ENCODE assay signal across 10 cellular contexts in genomic region chr1:169326644-169327316, GRCh38. TPM values are rescaled to one million over a fixed set of nuclear protein-coding genes. Genes with fewer than 3 reads are reported as not detected.
DNase-seq lines count a peak whose midpoint lies in the region; ATAC-seq and TF ChIP-seq lines count a peak whose summit lies in the region.
"Had no signal": no experiment of that assay in that cellular context is flagged by ENCODE, and none has a peak within 500 bp of the region (broad histone marks: within the 10 kb centered on the region; RNA-seq: fewer than 3 reads in every experiment).

No MANE protein-coding gene starts in this region.

- ATAC-seq in GM19438 (IDR thresholded peaks at IDR 0.05; ENCODE audit: low read depth, unreplicated experiment) (peak; percentile 90), HG03175 (IDR thresholded peaks at IDR 0.05; ENCODE audit: unreplicated experiment) (peak; percentile 99)

- no peak overlapping the region for H3K9ac ChIP-seq in smooth muscle cell (ENCODE audit: low read depth)

- peaks cover 27% of the 10 kb centered on the region for H3K79me2 ChIP-seq in smooth muscle cell (ENCODE audit: low read depth)

- no peaks in the 10 kb centered on the region for H3K36me3 ChIP-seq in smooth muscle cell (ENCODE audit: low read depth)

- H3K4me1 ChIP-seq in smooth muscle cell (ENCODE audit: low read depth), result no peaks in the 10 kb centered on the region

- H3K9me3 Mint-ChIP-seq in CD14-positive monocyte, result peaks cover 7 to 20% (median 13%) of the 10 kb centered on the region in 7 donors

- peaks cover 0 to 4% of the 10 kb centered on the region in 2 donors for H3K36me3 Mint-ChIP-seq in CD14-positive monocyte

- peak overlapping the region in 1 of 2 donors; percentile 40 for H3K4me3 Mint-ChIP-seq in CD14-positive monocyte
- H3K4me3 Mint-ChIP-seq: central memory CD8-positive, alpha-beta T cell had no signal

- H4K20me1 ChIP-seq in smooth muscle cell (ENCODE audit: low read depth), result peaks cover 7% of the 10 kb centered on the region

- no peak overlapping the region for H3K4me3 ChIP-seq in smooth muscle cell

- H3K27me3 ChIP-seq in smooth muscle cell (ENCODE audit: low read depth), result no peaks in the 10 kb centered on the region

- H3K27ac ChIP-seq in smooth muscle cell (ENCODE audit: low read depth), result no peak overlapping the region

- no peaks in the 10 kb centered on the region for H3K27me3 Mint-ChIP-seq in CD14-positive monocyte (ENCODE audit: low read depth in 3 of 3)
- H3K27me3 Mint-ChIP-seq: central memory CD8-positive, alpha-beta T cell had no signal

- peaks cover 12% of the 10 kb centered on the region for H3K4me1 Mint-ChIP-seq in CD14-positive monocyte

- TF ChIP-seq CTCF in CD14-positive monocyte (IDR thresholded peaks at IDR 0.05) (no peak), smooth muscle cell (IDR thresholded peaks at IDR 0.05; ENCODE audit: borderline replicate concordance, insufficient read depth, poor library complexity, severe bottlenecking) (no peak)

- no peak overlapping the region for H3K4me2 ChIP-seq in smooth muscle cell

- DNase-seq in CD14-positive monocyte (ENCODE audit: low spot score), result no peak
- peak; percentile 20 for DNase-seq in astrocyte of the hippocampus (ENCODE audit: low read depth, low spot score)
- no peak for DNase-seq in smooth muscle cell (lab: John Stamatoyannopoulos, UW; ENCODE audit: unreplicated experiment)
- DNase-seq in cerebellar nuclear complex (lab: John Stamatoyannopoulos, UW), result no peak
- DNase-seq in HK-2 (ENCODE audit: unreplicated experiment), result no peak
- DNase-seq in NCI-H1436 (lab: John Stamatoyannopoulos, UW), result no peak
- DNase-seq: NCI-H82 had no signal

- no peaks in the 10 kb centered on the region for H3F3A ChIP-seq in smooth muscle cell (ENCODE audit: low read depth)

- H2AFZ ChIP-seq in smooth muscle cell (ENCODE audit: low read depth), result no peak overlapping the region

- no peaks in the 10 kb centered on the region for H3K9me3 ChIP-seq in smooth muscle cell (replicated peaks; ENCODE audit: low read depth)

- intact Hi-C loops in CD14-positive monocyte (cut with micrococcal nuclease), result no loop called here

- H3K27ac Mint-ChIP-seq in CD14-positive monocyte, result peak overlapping the region in 5 of 7 donors; percentile 20 to 71 (median 37)

RNA-seq across cellular contexts. Expression of gene NME7, which starts 40.8 kb away (rescaled TPM):
- polyA plus RNA-seq in CD14-positive monocyte (1 to 10 TPM; 6.0 to 8.0 TPM), smooth muscle cell (77.0 and 77.8 TPM in 2 replicates)
- total RNA-seq in smooth muscle cell, result 26.5 and 29.0 TPM in 2 replicates

RNA-seq across cellular contexts. Expression of gene BLZF1, which starts 41.2 kb away (rescaled TPM):
- polyA plus RNA-seq in CD14-positive monocyte (1 to 10 TPM; 4.8 to 7.9 TPM), smooth muscle cell (21.9 and 28.0 TPM in 2 replicates)
- total RNA-seq in smooth muscle cell, result 43.7 and 55.9 TPM in 2 replicates
